Comparison of ENCODE assay signal across 10 cellular contexts in genomic region chr20:59938221-59938620, GRCh38. TPM values are rescaled to one million over a fixed set of nuclear protein-coding genes. Genes with fewer than 3 reads are reported as not detected.
DNase-seq lines count a peak whose midpoint lies in the region; ATAC-seq, FAIRE-seq and TF ChIP-seq lines count a peak whose summit lies in the region.
"Had no signal": no experiment of that assay in that cellular context is flagged by ENCODE, and none has a peak within 500 bp of the region (broad histone marks: within the 10 kb centered on the region; RNA-seq: fewer than 3 reads in every experiment).

No MANE protein-coding gene starts in this region.

- no peak for ATAC-seq in activated CD8-positive, alpha-beta T cell treated with anti-CD3 and anti-CD28 coated beads, Interleukin-2, amount 10 ng/mL, durations not matched to agents 7 days and 5 days
- peak; percentile 12 for ATAC-seq in foreskin keratinocyte

- H3K36me3 Mint-ChIP-seq in T-helper 1 cell treated with Interleukin-12 subunit alpha and Interleukin-12 subunit beta and Interleukin-4 antibody, amounts not matched to agents 30 μg/mL and 1 μg/mL, for 36 hours (ENCODE audit: low read depth), result peaks cover 20% of the 10 kb centered on the region
- H3K36me3 Mint-ChIP-seq in activated CD8-positive, alpha-beta T cell treated with anti-CD3 and anti-CD28 coated beads, Interleukin-2, amount 10 ng/mL, durations not matched to agents 7 days and 5 days (ENCODE audit: low read depth), result peaks cover 17% of the 10 kb centered on the region

- no peak for FAIRE-seq in GM19239 (lab: Jason Lieb, UNC)
- FAIRE-seq: A204.1 had no signal

- H3K27me3 Mint-ChIP-seq in T-helper 1 cell treated with Interleukin-12 subunit alpha and Interleukin-12 subunit beta and Interleukin-4 antibody, amounts not matched to agents 30 μg/mL and 1 μg/mL, for 36 hours (ENCODE audit: low read depth), result no peaks in the 10 kb centered on the region
- no peaks in the 10 kb centered on the region for H3K27me3 Mint-ChIP-seq in activated CD8-positive, alpha-beta T cell treated with anti-CD3 and anti-CD28 coated beads, Interleukin-2, amount 10 ng/mL, durations not matched to agents 7 days and 5 days (ENCODE audit: low read depth)

- no peak for DNase-seq in T-helper 1 cell
- DNase-seq in activated CD8-positive, alpha-beta T cell treated with anti-CD3 and anti-CD28 coated beads, Interleukin-2, amount 10 ng/mL, durations not matched to agents 7 days and 5 days, result no peak
- peak in 1 of 2 donors; percentile 66 for DNase-seq in foreskin keratinocyte
- no peak for DNase-seq in spleen
- DNase-seq in HuH-7.5 (ENCODE audit: low spot score), result no peak
- DNase-seq in effector CD8-positive, alpha-beta T cell (lab: John Stamatoyannopoulos, UW), result no peak
- no peak for DNase-seq in GM19239 (ENCODE audit: insufficient read length, low spot score)
- DNase-seq: NCI-H1417 had no signal

- CTCF ChIA-PET in activated CD8-positive, alpha-beta T cell treated with anti-CD3 and anti-CD28 coated beads, Interleukin-2, amount 10 ng/mL, durations not matched to agents 7 days and 5 days (lab: Charles Lee), result interaction anchor here (3.8 kb wide), 1 partner anchor 11 kb away, joined by 32 read pairs; no protein-coding TSS in a partner anchor

- no peaks in the 10 kb centered on the region for H3K9me3 ChIP-seq in spleen

- no peaks in the 10 kb centered on the region for H3K9me3 Mint-ChIP-seq in T-helper 1 cell treated with Interleukin-12 subunit alpha and Interleukin-12 subunit beta and Interleukin-4 antibody, amounts not matched to agents 30 μg/mL and 1 μg/mL, for 36 hours
- H3K9me3 Mint-ChIP-seq in activated CD8-positive, alpha-beta T cell treated with anti-CD3 and anti-CD28 coated beads, Interleukin-2, amount 10 ng/mL, durations not matched to agents 7 days and 5 days (ENCODE audit: insufficient read depth), result no peaks in the 10 kb centered on the region

- H3K27ac ChIP-seq in foreskin keratinocyte (no peak overlapping the region), spleen (peak overlapping the region in 5 of 8 donors; percentile 4 to 99 (median 97))

- H3K4me3 Mint-ChIP-seq in T-helper 1 cell treated with Interleukin-12 subunit alpha and Interleukin-12 subunit beta and Interleukin-4 antibody, amounts not matched to agents 30 μg/mL and 1 μg/mL, for 36 hours, result peak overlapping the region; percentile 84
- peak overlapping the region; percentile 78 for H3K4me3 Mint-ChIP-seq in activated CD8-positive, alpha-beta T cell treated with anti-CD3 and anti-CD28 coated beads, Interleukin-2, amount 10 ng/mL, durations not matched to agents 7 days and 5 days

- intact Hi-C loops in spleen (cut with DNase I; ENCODE audit: low total_unique reads), result no loop called here

- peaks cover 0 to 13% (median 6%) of the 10 kb centered on the region in 6 donors for H3K36me3 ChIP-seq in spleen

- H3K27me3 ChIP-seq in foreskin keratinocyte, result no peaks in the 10 kb centered on the region
- H3K27me3 ChIP-seq in spleen (replicated peaks in 1 of 7), result no peaks in the 10 kb centered on the region

- H3K27ac Mint-ChIP-seq in T-helper 1 cell treated with Interleukin-12 subunit alpha and Interleukin-12 subunit beta and Interleukin-4 antibody, amounts not matched to agents 30 μg/mL and 1 μg/mL, for 36 hours, result peak overlapping the region; percentile 79
- peak overlapping the region; percentile 81 for H3K27ac Mint-ChIP-seq in activated CD8-positive, alpha-beta T cell treated with anti-CD3 and anti-CD28 coated beads, Interleukin-2, amount 10 ng/mL, durations not matched to agents 7 days and 5 days

- TF ChIP-seq CTCF in foreskin keratinocyte (conservative IDR thresholded peaks at IDR 0.05) (no peak), spleen (IDR thresholded peaks at IDR 0.05 in 8 of 11, conservative IDR thresholded peaks at IDR 0.05 in 3 of 11) (no peak)

- 70 to 88% (median 81%) methylated on average over 4 of the region's 4 CpGs for WGBS in spleen, 5 donors

- H3K4me3 ChIP-seq in spleen, result peak overlapping the region in 5 of 8 donors; percentile 3 to 95 (median 87)

- peaks cover 34% of the 10 kb centered on the region for H3K4me1 Mint-ChIP-seq in T-helper 1 cell treated with Interleukin-12 subunit alpha and Interleukin-12 subunit beta and Interleukin-4 antibody, amounts not matched to agents 30 μg/mL and 1 μg/mL, for 36 hours (ENCODE audit: low read depth)
- H3K4me1 Mint-ChIP-seq in activated CD8-positive, alpha-beta T cell treated with anti-CD3 and anti-CD28 coated beads, Interleukin-2, amount 10 ng/mL, durations not matched to agents 7 days and 5 days (ENCODE audit: low read depth), result peaks cover 36% of the 10 kb centered on the region

- no peak for TF ChIP-seq POLR2A in spleen (IDR thresholded peaks at IDR 0.05)

- POLR2A ChIA-PET in activated CD8-positive, alpha-beta T cell treated with anti-CD3 and anti-CD28 coated beads, Interleukin-2, amount 10 ng/mL, durations not matched to agents 7 days and 5 days (lab: Charles Lee), result no interaction called here

- H3K4me1 ChIP-seq in foreskin keratinocyte (peaks cover 18% of the 10 kb centered on the region), spleen (peaks cover 37 to 88% (median 62%) of the 10 kb centered on the region in 6 donors)

RNA-seq across cellular contexts. Expression of gene PPP1R3D, which starts 1.9 kb away (rescaled TPM):
- total RNA-seq in activated CD8-positive, alpha-beta T cell treated with anti-CD3 and anti-CD28 coated beads, Interleukin-2, amount 10 ng/mL, durations not matched to agents 7 days and 5 days, result 1 to 10 TPM; 6.7 TPM
- total RNA-seq in foreskin keratinocyte (7.6 and 7.8 TPM in 2 replicates), spleen (10 to 100 TPM; 11.8 to 24.9 (median 14.6) TPM)
- polyA plus RNA-seq in foreskin keratinocyte (2.7 and 4.1 TPM in 2 replicates), spleen (1 to 10 TPM; 3.1 to 5.0 (median 4.0) TPM)

RNA-seq across cellular contexts. Expression of gene FAM217B, which starts 2.0 kb away (rescaled TPM):
- total RNA-seq in activated CD8-positive, alpha-beta T cell treated with anti-CD3 and anti-CD28 coated beads, Interleukin-2, amount 10 ng/mL, durations not matched to agents 7 days and 5 days, result 10 to 100 TPM; 27.0 to 32.5 TPM
- total RNA-seq in foreskin keratinocyte (13.7 and 14.7 TPM in 2 replicates), spleen (10 to 100 TPM; 13.4 to 22.4 (median 18.6) TPM)
- polyA plus RNA-seq in foreskin keratinocyte (4.1 and 5.5 TPM in 2 replicates), spleen (1 to 10 TPM; 4.6 to 5.5 (median 5.4) TPM)

RNA-seq across cellular contexts. Expression of gene SYCP2, which starts 4.8 kb away (rescaled TPM):
- total RNA-seq in activated CD8-positive, alpha-beta T cell treated with anti-CD3 and anti-CD28 coated beads, Interleukin-2, amount 10 ng/mL, durations not matched to agents 7 days and 5 days, result 1 to 10 TPM; 6.5 to 6.6 TPM
- total RNA-seq in foreskin keratinocyte (0.28 and 0.34 TPM in 2 replicates), spleen (1 to 10 TPM; 4.1 to 9.1 (median 6.1) TPM)
- polyA plus RNA-seq in foreskin keratinocyte (0.04 and 0.21 TPM in 2 replicates), spleen (1 to 10 TPM; 1.5 to 3.4 (median 1.9) TPM)

RNA-seq across cellular contexts. Expression of gene CDH26, which starts 20.0 kb away (rescaled TPM):
- under 1 TPM; 0.26 to 0.34 TPM for total RNA-seq in activated CD8-positive, alpha-beta T cell treated with anti-CD3 and anti-CD28 coated beads, Interleukin-2, amount 10 ng/mL, durations not matched to agents 7 days and 5 days
- total RNA-seq in foreskin keratinocyte, result 1.1 and 1.2 TPM in 2 replicates
- polyA plus RNA-seq in foreskin keratinocyte, result 0.74 and 0.99 TPM in 2 replicates
- 1 to 10 TPM; 1.8 to 6.2 (median 3.1) TPM for total RNA-seq in spleen
- 1 to 10 TPM in 1 of 3 donors, under 1 TPM in 2; 0.70 to 1.3 (median 0.89) TPM for polyA plus RNA-seq in spleen
